In genomic region chr16:69424053-69424934, GRCh38 we compare ENCODE assay signal across 1 cellular context.
A peak's percentile ranks its signal among the peaks of the same experiment; 100 is the strongest.
TF ChIP-seq lines count a peak whose summit lies in the region.

TSS of gene CYB5B (plus strand) at chr16:69424619. CDS start at chr16:69424684, 65 bp downstream.

TF ChIP-seq in H1, 55 proteins besides CTCF, POLR2A, EP300 and RAD21 (continued from another document):
- TF ChIP-seq TAF1 (IDR thresholded peaks at IDR 0.05; ENCODE audit: low read depth, low read length) (peak; percentile 93), KDM5A (IDR thresholded peaks at IDR 0.05; ENCODE audit: low read length) (peak; percentile 50; the same call in 1 of the 2 replicates), KDM1A (IDR thresholded peaks at IDR 0.05; ENCODE audit: borderline replicate concordance, low read length) (peak; percentile 97), ZNF274 (IDR thresholded peaks at IDR 0.05; ENCODE audit: borderline replicate concordance, extremely low read depth, low read length) (no peak), RXRA (IDR thresholded peaks at IDR 0.05; ENCODE audit: insufficient read depth, low read depth, low read length) (no peak), SIRT6 (IDR thresholded peaks at IDR 0.05; ENCODE audit: low read length) (no peak), MAX (IDR thresholded peaks at IDR 0.05) (peak; percentile 77), HDAC2 (IDR thresholded peaks at IDR 0.05; ENCODE audit: borderline replicate concordance in 1 of 2, low read depth in 2 of 2, low read length in 2 of 2) (peak; percentile 13 to 86; a peak in 2 of 4 replicates), NRF1 (IDR thresholded peaks at IDR 0.05; ENCODE audit: low read depth, low read length) (no peak), YY1 (IDR thresholded peaks at IDR 0.05; ENCODE audit: low read depth, low read length) (peak; percentile 91), TCF12 (IDR thresholded peaks at IDR 0.05; ENCODE audit: low read depth, low read length) (no peak), SP1 (IDR thresholded peaks at IDR 0.05; ENCODE audit: low read depth, low read length) (peak; percentile 95), KDM4A (IDR thresholded peaks at IDR 0.05; ENCODE audit: low read depth, low read length, severe bottlenecking) (no peak), RBBP5 (IDR thresholded peaks at IDR 0.05; ENCODE audit: borderline replicate concordance, low read depth, low read length) (no peak), SIN3A (conservative IDR thresholded peaks at IDR 0.05 in 1 of 2, IDR thresholded peaks at IDR 0.05 in 1 of 2; ENCODE audit: low read depth in 1 of 2, low read length in 2 of 2) (peak; percentile 87 to 89; a peak in 3 of 4 replicates), RNF2 (IDR thresholded peaks at IDR 0.05; ENCODE audit: borderline replicate concordance, low read depth, low read length, missing control alignments, poor library complexity, severe bottlenecking) (no peak), BRCA1 (IDR thresholded peaks at IDR 0.05; ENCODE audit: low read depth, low read length) (0 out of 2 replicates have a peak, but pooled peaks have one; percentile 29), CREB1 (IDR thresholded peaks at IDR 0.05) (no peak; the same call in 1 of the 2 replicates), JUN (IDR thresholded peaks at IDR 0.05; ENCODE audit: low read depth, low read length) (no peak), USF2 (IDR thresholded peaks at IDR 0.05; ENCODE audit: low read length) (no peak), POU5F1 (IDR thresholded peaks at IDR 0.05; ENCODE audit: low read depth, low read length) (no peak), SRF (IDR thresholded peaks at IDR 0.05; ENCODE audit: low read depth, low read length) (no peak), E2F6 (IDR thresholded peaks at IDR 0.05) (peak; percentile 94), CHD1 (IDR thresholded peaks at IDR 0.05; ENCODE audit: low read depth, low read length) (no peak), ATF2 (IDR thresholded peaks at IDR 0.05; ENCODE audit: low read length) (no peak), CBX8 (IDR thresholded peaks at IDR 0.05; ENCODE audit: borderline replicate concordance, low read depth, low read length) (no peak), TAF7 (optimal IDR thresholded peaks at IDR 0.05; ENCODE audit: borderline replicate concordance, low read depth, low read length) (peak; percentile 91), MAFK (IDR thresholded peaks at IDR 0.05; ENCODE audit: low read depth, low read length) (no peak), CHD7 (IDR thresholded peaks at IDR 0.05; ENCODE audit: insufficient replicate concordance, low read length) (no peak), EGR1 (IDR thresholded peaks at IDR 0.05; ENCODE audit: borderline replicate concordance, low read depth, low read length) (no peak), SUZ12 (IDR thresholded peaks at IDR 0.05; ENCODE audit: low read length) (no peak), SP4 (IDR thresholded peaks at IDR 0.05; ENCODE audit: low read length) (no peak), TEAD4 (IDR thresholded peaks at IDR 0.05; ENCODE audit: low read depth, low read length) (no peak), CTBP2 (IDR thresholded peaks at IDR 0.05; ENCODE audit: borderline replicate concordance, insufficient read depth, insufficient read length, low read length) (no peak), GTF2F1 (IDR thresholded peaks at IDR 0.05; ENCODE audit: borderline replicate concordance, low read depth, low read length) (no peak)
